ENCODE assay signal across 18 cellular contexts in genomic region chr2:99956232-99957030, GRCh38.
A peak's percentile ranks its signal among the peaks of the same experiment; 100 is the strongest.
DNase-seq lines count a peak whose midpoint lies in the region; ATAC-seq, FAIRE-seq and TF ChIP-seq lines count a peak whose summit lies in the region.
"Had no signal": no experiment of that assay in that cellular context is flagged by ENCODE, and none has a peak within 500 bp of the region (broad histone marks: within the 10 kb centered on the region; RNA-seq: fewer than 3 reads in every experiment).

No MANE protein-coding gene starts in this region.

- WGBS in GM12878 (ENCODE audit: insufficient coverage, insufficient replicate concordance, low lambda C conversion rate, missing lambda C conversion rate) = 31% methylated on average over 6 of the region's 6 CpGs
- 98% methylated on average over 4 of the region's 6 CpGs for WGBS in mesenchymal stem cell
- WGBS in thyroid gland, 2 donors = 87 to 90% methylated on average over 6 of the region's 6 CpGs

- no peak overlapping the region for H3K23ac ChIP-seq in mesenchymal stem cell (ENCODE audit: low read length in 2 of 2)

- H2AK5ac ChIP-seq in mesenchymal stem cell (ENCODE audit: low read length, severe bottlenecking) = no peak overlapping the region

- H3K36me3 ChIP-seq in GM12878 (ENCODE audit: control insufficient read depth in 2 of 2, insufficient read depth in 2 of 2, low read length in 1 of 2) (no peaks in the 10 kb centered on the region), mesenchymal stem cell (ENCODE audit: control insufficient read depth in 1 of 2, insufficient read depth in 2 of 2, low read depth in 1 of 2, low read length in 2 of 2) (peaks cover 0 to 19% of the 10 kb centered on the region in 2 experiments), thyroid gland (no peaks in the 10 kb centered on the region)
- H3K36me3 ChIP-seq in naive thymus-derived CD4-positive, alpha-beta T cell (ENCODE audit: control insufficient read depth in 2 of 3, insufficient read depth in 3 of 3, low read length in 3 of 3) = no peaks in the 10 kb centered on the region
- H3K36me3 ChIP-seq: MG63, Peyer's patch had no signal

- in situ Hi-C loops in GM12878 (cut with MboI) = no loop called here

- H3K27ac ChIP-seq in GM12878 (ENCODE audit: control insufficient read depth, insufficient read depth) (no peak overlapping the region), mesenchymal stem cell (ENCODE audit: low read length, poor library complexity, severe bottlenecking) (no peak overlapping the region), thyroid gland (no peak overlapping the region)
- no peak overlapping the region for H3K27ac ChIP-seq in naive thymus-derived CD4-positive, alpha-beta T cell (ENCODE audit: low read depth, low read length)
- H3K27ac ChIP-seq: Peyer's patch had no signal

- FAIRE-seq in GM12878 (lab: Jason Lieb, UNC) = no peak

- H3K27me3 Mint-ChIP-seq in osteocyte (ENCODE audit: unreplicated experiment) = no peaks in the 10 kb centered on the region
- H3K27me3 Mint-ChIP-seq in naive thymus-derived CD4-positive, alpha-beta T cell = no peaks in the 10 kb centered on the region

- H3K9me3 ChIP-seq in GM12878 (replicated peaks; ENCODE audit: control insufficient read depth, insufficient read depth, low read length) = no peaks in the 10 kb centered on the region
- H3K9me3 ChIP-seq in naive thymus-derived CD4-positive, alpha-beta T cell (ENCODE audit: control insufficient read depth in 2 of 3, low read length in 3 of 3) = no peaks in the 10 kb centered on the region
- H3K9me3 ChIP-seq in mesenchymal stem cell (ENCODE audit: control insufficient read depth, low read length) = no peaks in the 10 kb centered on the region
- no peaks in the 10 kb centered on the region for H3K9me3 ChIP-seq in thyroid gland
- H3K9me3 ChIP-seq: Caco-2, MG63, Peyer's patch had no signal

- H2AFZ ChIP-seq in GM12878 (ENCODE audit: control insufficient read depth, low read depth, low read length) (no peak overlapping the region), mesenchymal stem cell (ENCODE audit: low read depth, low read length) (no peak overlapping the region)

- H3K27me3 ChIP-seq in GM12878 (replicated peaks in 1 of 2; ENCODE audit: control insufficient read depth in 2 of 2, insufficient read depth in 2 of 2, low read length in 1 of 2) (peaks cover 2 to 3% of the 10 kb centered on the region in 2 experiments; a peak in 2 of 4 replicates), mesenchymal stem cell (ENCODE audit: control insufficient read depth in 1 of 2, insufficient read depth in 1 of 2, low read length in 2 of 2) (peaks cover 0 to 3% of the 10 kb centered on the region in 2 experiments), thyroid gland (no peaks in the 10 kb centered on the region)
- no peaks in the 10 kb centered on the region for H3K27me3 ChIP-seq in naive thymus-derived CD4-positive, alpha-beta T cell (ENCODE audit: control insufficient read depth in 2 of 2, insufficient read depth in 2 of 2, low read length in 2 of 2)
- H3K27me3 ChIP-seq: MG63, Peyer's patch had no signal

- peaks cover 43% of the 10 kb centered on the region for H3K36me3 Mint-ChIP-seq in osteocyte (ENCODE audit: unreplicated experiment)
- H3K36me3 Mint-ChIP-seq in naive thymus-derived CD4-positive, alpha-beta T cell = peaks cover 0 to 23% (median 5%) of the 10 kb centered on the region in 5 donors

- no peaks in the 10 kb centered on the region for H4K20me1 ChIP-seq in GM12878 (ENCODE audit: control insufficient read depth, insufficient read depth)

- no TSS peak for BruUV-seq in GM12878 (replicated peaks; lab: Mats Ljungman, UMichigan)

- RAD21 ChIA-PET in GM12878 (lab: Charles Lee; ENCODE audit: unreplicated experiment) = no interaction called here

- H3K79me1 ChIP-seq in mesenchymal stem cell (replicated peaks; ENCODE audit: low read length, poor library complexity, severe bottlenecking) = peaks cover 26% of the 10 kb centered on the region

- H4K91ac ChIP-seq in mesenchymal stem cell (ENCODE audit: low read length) = no peak overlapping the region

- H3K4ac ChIP-seq in mesenchymal stem cell (ENCODE audit: low read depth in 1 of 2, low read length in 2 of 2) = no peak overlapping the region

- H3K4me3 Mint-ChIP-seq in osteocyte (ENCODE audit: unreplicated experiment) = no peak overlapping the region
- no peak overlapping the region for H3K4me3 Mint-ChIP-seq in naive thymus-derived CD4-positive, alpha-beta T cell
- H3K4me3 Mint-ChIP-seq: H9 had no signal

- H2BK5ac ChIP-seq in mesenchymal stem cell (ENCODE audit: low read depth, low read length, poor library complexity, severe bottlenecking) = no peak overlapping the region

- CTCF ChIA-PET in GM12878 (lab: Yijun Ruan, JAX) = no interaction called here
- CTCF ChIA-PET in naive thymus-derived CD4-positive, alpha-beta T cell (lab: Charles Lee) = no interaction called here

- no peak overlapping the region for H3K18ac ChIP-seq in mesenchymal stem cell (ENCODE audit: low read depth in 1 of 2, low read length in 2 of 2)

- DNase-seq in CD1c-positive myeloid dendritic cell (ENCODE audit: extremely low spot score) (peak; percentile 33), MV-4-11 (lab: John Stamatoyannopoulos, UW) (peak; percentile 28), GM12878 (ENCODE audit: low read depth, low spot score) (no peak), osteocyte (ENCODE audit: extremely low spot score, unreplicated experiment) (no peak), mesenchymal stem cell (no peak), thyroid gland (no peak)
- DNase-seq in naive thymus-derived CD4-positive, alpha-beta T cell = no peak
- DNase-seq: Caco-2, DMS153, H9, MG63, NCI-H1417 treated with DMSO at 0.1 percent for 48 hours, NCI-H1930, NCI-H748 treated with DMSO at 0.1 percent for 48 hours, Peyer's patch, Right ventricle myocardium superior had no signal

- no peak overlapping the region for H2BK120ac ChIP-seq in mesenchymal stem cell (ENCODE audit: low read depth, low read length)

- no peak overlapping the region for H3K4me2 ChIP-seq in GM12878 (ENCODE audit: control insufficient read depth, insufficient read depth)
- H3K4me2 ChIP-seq in mesenchymal stem cell (ENCODE audit: low read length, poor library complexity, severe bottlenecking) = no peak overlapping the region

- H3K9ac ChIP-seq in GM12878 (ENCODE audit: control insufficient read depth, insufficient read depth, low read length) (no peak overlapping the region), mesenchymal stem cell (ENCODE audit: low read length) (no peak overlapping the region)

- H3K14ac ChIP-seq in mesenchymal stem cell (ENCODE audit: low read length in 2 of 2) = no peak overlapping the region

- H3K4me1 ChIP-seq in GM12878 (ENCODE audit: control insufficient read depth, insufficient read depth, low read length) (no peaks in the 10 kb centered on the region), mesenchymal stem cell (ENCODE audit: control insufficient read depth, insufficient read depth, low read depth, low read length) (peaks cover 9% of the 10 kb centered on the region), thyroid gland (no peaks in the 10 kb centered on the region)
- H3K4me1 ChIP-seq in naive thymus-derived CD4-positive, alpha-beta T cell (ENCODE audit: control insufficient read depth in 2 of 2, insufficient read depth in 2 of 2, low read length in 2 of 2) = no peaks in the 10 kb centered on the region
- H3K4me1 ChIP-seq: Caco-2, Peyer's patch had no signal

- intact Hi-C loops in GM12878 (cut with micrococcal nuclease; ENCODE audit: unreplicated experiment) (no loop called here), thyroid gland (cut with DNase I) (no loop called here)
- intact Hi-C loops in naive thymus-derived CD4-positive, alpha-beta T cell (cut with micrococcal nuclease) = no loop called here

- TF ChIP-seq CTCF in GM12878 (IDR thresholded peaks at IDR 0.05 in 2 of 3, conservative IDR thresholded peaks at IDR 0.05 in 1 of 3; ENCODE audit: control insufficient read depth in 2 of 3, extremely low read depth in 1 of 3, insufficient read depth in 1 of 3, low read depth in 3 of 3, low read length in 3 of 3) (no peak), osteocyte (IDR thresholded peaks at IDR 0.05) (no peak), thyroid gland (IDR thresholded peaks at IDR 0.05) (no peak)

- POLR2A ChIA-PET in GM12878 (lab: Charles Lee) = no interaction called here
- POLR2A ChIA-PET in naive thymus-derived CD4-positive, alpha-beta T cell (lab: Charles Lee) = no interaction called here

- TF ChIP-seq EP300 in GM12878 (IDR thresholded peaks at IDR 0.05; ENCODE audit: borderline replicate concordance in 1 of 2, control insufficient read depth in 1 of 2, low read depth in 2 of 2, low read length in 2 of 2) = no peak

- SMC1A ChIA-PET in GM12878 (lab: Charles Lee; ENCODE audit: uncharacterized antibody, unreplicated experiment) = no interaction called here

- H2BK15ac ChIP-seq in mesenchymal stem cell (ENCODE audit: low read depth, poor library complexity, severe bottlenecking) = no peak overlapping the region

- TF ChIP-seq POLR2A in GM12878 (IDR thresholded peaks at IDR 0.05; ENCODE audit: low read depth, low read length) = no peak
- TF ChIP-seq POLR2A in thyroid gland (IDR thresholded peaks at IDR 0.05) = no peak

- no peak for TF ChIP-seq RAD21 in GM12878 (IDR thresholded peaks at IDR 0.05; ENCODE audit: insufficient read depth, low read depth, low read length)

- H3K9me3 Mint-ChIP-seq in osteocyte (ENCODE audit: unreplicated experiment) = peaks cover 6% of the 10 kb centered on the region
- H3K9me3 Mint-ChIP-seq in naive thymus-derived CD4-positive, alpha-beta T cell = peaks cover 0 to 1% (median 0%) of the 10 kb centered on the region in 11 donors
- H3K9me3 Mint-ChIP-seq: H9 had no signal

- H2BK12ac ChIP-seq in mesenchymal stem cell (ENCODE audit: low read length in 2 of 2) = no peak overlapping the region

- peaks cover 21% of the 10 kb centered on the region for H3K4me1 Mint-ChIP-seq in osteocyte (ENCODE audit: unreplicated experiment)
- H3K4me1 Mint-ChIP-seq in naive thymus-derived CD4-positive, alpha-beta T cell = peaks cover 0 to 2% (median 0%) of the 10 kb centered on the region in 7 donors

- H3K79me2 ChIP-seq in GM12878 (ENCODE audit: control insufficient read depth, insufficient read depth, low read length) = no peaks in the 10 kb centered on the region

- H3K27ac Mint-ChIP-seq in osteocyte (ENCODE audit: unreplicated experiment) = peak overlapping the region; percentile 25
- no peak overlapping the region for H3K27ac Mint-ChIP-seq in naive thymus-derived CD4-positive, alpha-beta T cell
- H3K27ac Mint-ChIP-seq: CD14-positive monocyte, H9 had no signal

- no peak overlapping the region for H3K4me3 ChIP-seq in GM12878
- H3K4me3 ChIP-seq in naive thymus-derived CD4-positive, alpha-beta T cell (ENCODE audit: low read length) = no peak overlapping the region
- H3K4me3 ChIP-seq in mesenchymal stem cell (ENCODE audit: insufficient read depth in 1 of 2, low read depth in 1 of 2, low read length in 2 of 2) = no peak overlapping the region
- H3K4me3 ChIP-seq in thyroid gland (replicated peaks in 1 of 3) = no peak overlapping the region
- H3K4me3 ChIP-seq: MG63, Peyer's patch had no signal

- no peak overlapping the region for H4K8ac ChIP-seq in mesenchymal stem cell (ENCODE audit: low read length)

- no peak for ATAC-seq in GM12878
- ATAC-seq in naive thymus-derived CD4-positive, alpha-beta T cell = no peak
- ATAC-seq: SK-N-SH treated with all-trans-retinoic acid at 6 μM for 48 hours had no signal

TF ChIP-seq in GM12878, 131 proteins besides CTCF, POLR2A, EP300 and RAD21:
- TF ChIP-seq RAD51 (IDR thresholded peaks at IDR 0.05) = no peak
- peak; percentile 31; the same call in 1 of the 2 replicates for TF ChIP-seq SPI1 (IDR thresholded peaks at IDR 0.05; ENCODE audit: borderline replicate concordance, insufficient read depth, low read depth, low read length)
TF ChIP-seq in GM12878: peak in this region for 1.

Comparison
In these comparisons a context has a peak if more than half of its experiments do, and no peak if none do; other contexts are left out.
1. DNase-seq: peak in CD1c-positive myeloid dendritic cell (single experiment) and MV-4-11 (single experiment); none in GM12878 (single experiment), osteocyte (single experiment), naive thymus-derived CD4-positive, alpha-beta T cell (0 of 9), mesenchymal stem cell (single experiment) and thyroid gland (0 of 2).